In the genomic region with DNA sequence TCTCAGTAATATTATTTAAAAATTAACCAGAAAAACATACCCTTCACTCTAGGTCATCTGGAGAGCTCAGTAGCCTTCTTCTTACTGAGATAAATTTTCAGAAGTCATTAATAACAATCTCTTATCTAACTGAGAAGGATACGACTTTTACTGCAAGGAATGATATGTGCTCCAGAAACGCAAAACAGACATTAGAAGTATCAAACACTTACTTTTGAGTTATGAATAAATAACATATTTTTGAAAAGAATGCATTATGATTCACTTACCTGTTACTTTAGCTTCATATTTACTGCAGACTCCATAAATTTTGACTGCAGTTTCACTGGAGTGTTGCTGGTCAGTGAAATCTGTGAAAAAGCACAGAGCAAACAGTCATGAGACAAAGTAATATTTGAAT, we compare ENCODE assay signal across 23 cellular contexts.
"Had no signal": no experiment of that assay in that cellular context is flagged by ENCODE, and none has a peak within 500 bp of the region (broad histone marks: within the 10 kb centered on the region; RNA-seq: fewer than 3 reads in every experiment).

No MANE protein-coding gene starts in this region.

- H3K36me3 ChIP-seq: colonic mucosa, esophagus squamous epithelium, gastrocnemius medialis, heart right ventricle, left lung, lower lobe of right lung had no signal

- ATAC-seq: effector memory CD8-positive, alpha-beta T cell; esophagus mucosa; gastrocnemius medialis; heart right ventricle; left cardiac atrium; left lung; left ventricle myocardium superior; lower lobe of right lung; naive thymus-derived CD4-positive, alpha-beta T cell had no signal

- H3K27me3 Mint-ChIP-seq: dendritic cell treated with granulocyte-macrophage colony-stimulating factor and Interleukin-4, amounts not matched to agents 40 ng/mL and 50 ng/mL, for 4 days; effector memory CD8-positive, alpha-beta T cell; naive thymus-derived CD4-positive, alpha-beta T cell had no signal

- H3K9me3 Mint-ChIP-seq: endodermal cell had no signal

- H3K9me3 ChIP-seq: colonic mucosa, esophagus squamous epithelium, gastrocnemius medialis, left lung, lower lobe of right lung had no signal

- H3K4me3 ChIP-seq: colonic mucosa, esophagus squamous epithelium, gastrocnemius medialis, heart right ventricle, left lung, lower lobe of right lung had no signal

- H3K27me3 ChIP-seq: colonic mucosa, esophagus squamous epithelium, gastrocnemius medialis, heart right ventricle, left lung had no signal

- H3K4me3 Mint-ChIP-seq: dendritic cell treated with granulocyte-macrophage colony-stimulating factor and Interleukin-4, amounts not matched to agents 40 ng/mL and 50 ng/mL, for 4 days; effector memory CD8-positive, alpha-beta T cell; endodermal cell; naive thymus-derived CD4-positive, alpha-beta T cell had no signal

- H3K27ac Mint-ChIP-seq: dendritic cell treated with granulocyte-macrophage colony-stimulating factor and Interleukin-4, amounts not matched to agents 40 ng/mL and 50 ng/mL, for 4 days; effector memory CD8-positive, alpha-beta T cell; endodermal cell; naive thymus-derived CD4-positive, alpha-beta T cell had no signal

- DNase-seq: colonic mucosa; cortex of kidney; effector CD8-positive, alpha-beta T cell; effector memory CD8-positive, alpha-beta T cell; endodermal cell; erythroblast; esophagus squamous epithelium; foreskin melanocyte; gastrocnemius medialis; glutamatergic neuron; head of caudate nucleus; heart right ventricle; hippocampal formation; left cardiac atrium; left lung; left ventricle myocardium superior; lower lobe of right lung; mesenchymal stem cell; midbrain; naive thymus-derived CD4-positive, alpha-beta T cell had no signal

- H3K36me3 Mint-ChIP-seq: naive thymus-derived CD4-positive, alpha-beta T cell had no signal

- H3K27ac ChIP-seq: colonic mucosa, epithelial cell of prostate, esophagus squamous epithelium, gastrocnemius medialis, heart right ventricle, left lung, lower lobe of right lung had no signal

- H3K4me1 ChIP-seq: colonic mucosa, esophagus squamous epithelium, gastrocnemius medialis, heart right ventricle, left lung, lower lobe of right lung had no signal

- H3K4me1 Mint-ChIP-seq: naive thymus-derived CD4-positive, alpha-beta T cell had no signal
